ENCODE assay signal across 18 cellular contexts in genomic region chr12:5087831-5088554, GRCh38. TPM values are rescaled to one million over a fixed set of nuclear protein-coding genes. Genes with fewer than 3 reads are reported as not detected.
DNase-seq lines count a peak whose midpoint lies in the region; ATAC-seq, FAIRE-seq and TF ChIP-seq lines count a peak whose summit lies in the region.
"Had no signal": no experiment of that assay in that cellular context is flagged by ENCODE, and none has a peak within 500 bp of the region (broad histone marks: within the 10 kb centered on the region; RNA-seq: fewer than 3 reads in every experiment).

No MANE protein-coding gene starts in this region.

- no peak overlapping the region for H3K27ac ChIP-seq in HEK293 (ENCODE audit: extremely low read depth, low read depth, low read length)
- H3K27ac ChIP-seq: C4-2B had no signal

- ATAC-seq in GM19463 (IDR thresholded peaks at IDR 0.05; ENCODE audit: unreplicated experiment) (no peak), HG02885 (IDR thresholded peaks at IDR 0.05; ENCODE audit: poor library complexity, unreplicated experiment) (no peak)
- ATAC-seq: GM23338 had no signal

- CTCF ChIA-PET in HEK293 (lab: Yijun Ruan, JAX): interaction anchor here (0.6 to 11.7 kb wide), 4 partner anchors 15 to 233 kb away, joined by 3 to 203 read pairs (median 28); no protein-coding TSS in a partner anchor

- DNase-seq in ecto neural progenitor cell (ENCODE audit: low spot score): peak; percentile 45
- DNase-seq in islet precursor cell: peak; percentile 51
- no peak for DNase-seq in GM12891 (ENCODE audit: insufficient read length, low spot score)
- DNase-seq: ACHN; AML-193; Caco-2; CD4-positive, alpha-beta T cell; H9 had no signal

- FAIRE-seq in GM12891 (lab: Jason Lieb, UNC): no peak
- FAIRE-seq: D721Med, G401.6, GM12892, GM18507 had no signal

- H3K9me3 ChIP-seq in HEK293 (ENCODE audit: control insufficient read depth, insufficient read depth, low read depth, low read length): no peaks in the 10 kb centered on the region
- H3K9me3 ChIP-seq: Caco-2 had no signal

- TF ChIP-seq CTCF in HEK293 (tag by site-specific recombination; IDR thresholded peaks at IDR 0.05): no peak

- no peak overlapping the region for H3K4me3 ChIP-seq in HEK293 (ENCODE audit: low read depth, low read length)
- H3K4me3 ChIP-seq: GM23338 had no signal

- H3K36me3 ChIP-seq in HEK293 (ENCODE audit: control insufficient read depth in 2 of 2, insufficient read depth in 1 of 2, low read length in 2 of 2): no peaks in the 10 kb centered on the region

- no peak for TF ChIP-seq POLR2A in GM12891 (IDR thresholded peaks at IDR 0.05; ENCODE audit: low read depth, low read length)

- POLR2A ChIA-PET in HEK293 (lab: Yijun Ruan, JAX): no interaction called here

- H3K4me1 ChIP-seq in HEK293 (ENCODE audit: control insufficient read depth, insufficient read depth, low read length): no peaks in the 10 kb centered on the region
- H3K4me1 ChIP-seq: Caco-2 had no signal

TF ChIP-seq in HEK293, 187 proteins besides CTCF, POLR2A, EP300 and RAD21:
- TF ChIP-seq ZSCAN16 (tag by site-specific recombination; IDR thresholded peaks at IDR 0.05): no peak
- no peak for TF ChIP-seq ZNF202 (tag by site-specific recombination; IDR thresholded peaks at IDR 0.05; ENCODE audit: borderline replicate concordance)
- TF ChIP-seq ZIC2 (tag by site-specific recombination; IDR thresholded peaks at IDR 0.05): peak; percentile 61
- TF ChIP-seq IKZF3 (tag by site-specific recombination; IDR thresholded peaks at IDR 0.05): no peak

TF ChIP-seq in GM12891, 5 proteins besides CTCF, POLR2A, EP300 and RAD21:
- TF ChIP-seq POU2F2 (IDR thresholded peaks at IDR 0.05; ENCODE audit: low read depth, low read length) (no peak), SPI1 (IDR thresholded peaks at IDR 0.05; ENCODE audit: low read depth, low read length) (no peak), POLR2AphosphoS5 (IDR thresholded peaks at IDR 0.05; ENCODE audit: low read depth, low read length) (no peak), TAF1 (IDR thresholded peaks at IDR 0.05; ENCODE audit: low read depth, low read length) (no peak), PAX5 (IDR thresholded peaks at IDR 0.05; ENCODE audit: insufficient read depth, low read length, severe bottlenecking) (no peak)

RNA-seq across cellular contexts. Expression of gene KCNA5, which starts 44.3 kb away (rescaled TPM):
- 0.08 TPM for polyA plus RNA-seq in GM12891 (2012; ENCODE audit: low read depth, missing spikeins)
- polyA plus RNA-seq: BJ had no signal
